In genomic region chr1:195495720-195496635, GRCh38 we compare ENCODE assay signal across 1 cellular context.
TF ChIP-seq lines count a peak whose summit lies in the region.

No MANE protein-coding gene starts in this region.

TF ChIP-seq in GM23338, 12 proteins besides CTCF, POLR2A, EP300 and RAD21 (continued from another document):
- no peak for TF ChIP-seq JUNB (IDR thresholded peaks at IDR 0.05; ENCODE audit: unreplicated experiment)
- no peak for TF ChIP-seq STAT1 (IDR thresholded peaks at IDR 0.05; ENCODE audit: unreplicated experiment)
- TF ChIP-seq POLR2AphosphoS5 (IDR thresholded peaks at IDR 0.05; ENCODE audit: low read depth) = no peak
- no peak for TF ChIP-seq CREB1 (CRISPR knock-in tag; IDR thresholded peaks at IDR 0.05; ENCODE audit: low read depth)
- TF ChIP-seq EZH2 (IDR thresholded peaks at IDR 0.05; ENCODE audit: low read depth, unreplicated experiment) = no peak
- TF ChIP-seq ZNF462 (CRISPR knock-in tag; IDR thresholded peaks at IDR 0.05) = no peak
- no peak for TF ChIP-seq ZNF331 (CRISPR knock-in tag; IDR thresholded peaks at IDR 0.05; ENCODE audit: low read depth)
- TF ChIP-seq ETS1 (IDR thresholded peaks at IDR 0.05) = no peak
- no peak for TF ChIP-seq NANOG (IDR thresholded peaks at IDR 0.05; ENCODE audit: borderline replicate concordance)
- no peak for TF ChIP-seq EZH2phosphoT487 (IDR thresholded peaks at IDR 0.05; ENCODE audit: unreplicated experiment)
- no peak for TF ChIP-seq REST (IDR thresholded peaks at IDR 0.05; ENCODE audit: unreplicated experiment)
